In the genomic region with DNA sequence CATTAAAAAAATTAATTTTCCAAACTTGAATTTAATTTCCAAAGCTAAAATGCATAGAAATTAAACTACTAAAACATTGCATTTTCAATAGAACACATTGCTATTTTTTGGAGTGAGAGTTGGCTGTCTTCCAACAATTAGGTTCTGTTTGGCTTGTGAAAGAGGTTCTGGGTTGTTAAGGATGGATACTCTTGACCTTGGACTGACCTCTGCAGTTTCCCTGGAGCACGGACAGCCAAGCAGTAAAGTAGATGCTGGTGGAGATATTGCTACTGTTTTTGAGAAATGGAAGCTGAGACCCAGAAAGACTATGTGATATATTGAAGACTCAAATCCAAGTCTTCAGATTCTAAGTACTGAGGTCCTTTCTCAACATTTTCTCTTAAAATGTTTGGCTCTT, we compare ENCODE assay signal across 21 cellular contexts.
DNase-seq lines count a peak whose midpoint lies in the region; ATAC-seq, FAIRE-seq and TF ChIP-seq lines count a peak whose summit lies in the region.
"Had no signal": no experiment of that assay in that cellular context is flagged by ENCODE, and none has a peak within 500 bp of the region (broad histone marks: within the 10 kb centered on the region; RNA-seq: fewer than 3 reads in every experiment).

No MANE protein-coding gene starts in this region.

- H2AFZ ChIP-seq in K562 (ENCODE audit: low read depth, low read length), result peak overlapping the region; percentile 59

- H3K4me1 ChIP-seq in K562 (replicated peaks in 1 of 2; ENCODE audit: control insufficient read depth in 2 of 2, insufficient read depth in 2 of 2, low read length in 2 of 2) (peaks cover 14 to 39% of the 10 kb centered on the region in 2 experiments), BE2C (no peaks in the 10 kb centered on the region; the same call in 1 of the 2 replicates)

- peaks cover 8% of the 10 kb centered on the region; the same call in 1 of the 2 replicates for H3K9me3 ChIP-seq in K562 (replicated peaks; ENCODE audit: control insufficient read depth, insufficient read depth, low read depth, low read length)
- H3K9me3 ChIP-seq in BE2C, result no peaks in the 10 kb centered on the region

- DNase-seq in NCI-H345 (lab: John Stamatoyannopoulos, UW) (peak; percentile 32), NCI-H345 treated with DMSO at 0.1 percent for 48 hours (lab: John Stamatoyannopoulos, UW; ENCODE audit: unreplicated experiment) (no peak), DMS79 (lab: John Stamatoyannopoulos, UW) (peak; percentile 17), DMS79 treated with DMSO at 0.1 percent for 48 hours (lab: John Stamatoyannopoulos, UW) (peak; percentile 27), K562 (ENCODE audit: extremely low read depth in 1 of 4, low spot score in 3 of 4) (peak in 1 of 4 experiments; percentile 54), COR-L47 (lab: John Stamatoyannopoulos, UW) (no peak), BE2C (no peak)
- no peak for DNase-seq in activated CD4-positive, alpha-beta T cell treated with anti-CD3 and anti-CD28 coated beads, Interleukin-2, amount 50 U/mL, for 1 hour
- DNase-seq: ACHN; CD4-positive, alpha-beta T cell; DMS153; DND-41; EL; GOT3; HFFc6; IMR-90 had no signal

- peak; percentile 70 for FAIRE-seq in K562 (lab: Jason Lieb, UNC)
- FAIRE-seq: A204.1, GM12878, HTR-8/SVneo had no signal

- no peak for ATAC-seq in K562
- ATAC-seq: GM12878, HCT116 had no signal

- H3K36me3 ChIP-seq in K562 (ENCODE audit: control insufficient read depth, insufficient read depth, low read length), result no peaks in the 10 kb centered on the region; the same call in 2 of the 3 replicates
- H3K36me3 ChIP-seq in BE2C, result no peaks in the 10 kb centered on the region

- 0% methylated on average over 1 of the region's 1 CpG for WGBS in K562 (ENCODE audit: insufficient coverage, low coverage, missing lambda C conversion rate)

- in situ Hi-C loops in K562 (cut with MboI), result no loop called here

- H4K20me1 ChIP-seq in K562 (replicated peaks; ENCODE audit: control insufficient read depth, insufficient read depth, low read length), result no peaks in the 10 kb centered on the region

- no TSS peak for BruUV-seq in K562 (replicated peaks; lab: Mats Ljungman, UMichigan)

- H3K27me3 ChIP-seq in K562 (ENCODE audit: control insufficient read depth in 2 of 2, insufficient read depth in 2 of 2, low read length in 2 of 2), result no peaks in the 10 kb centered on the region
- no peaks in the 10 kb centered on the region for H3K27me3 ChIP-seq in BE2C

- H3K79me2 ChIP-seq in K562 (ENCODE audit: control insufficient read depth, insufficient read depth, low read length), result peaks cover 20% of the 10 kb centered on the region; the same call in 2 of the 3 replicates

- no peak for TF ChIP-seq POLR2A in K562 (conservative IDR thresholded peaks at IDR 0.05)

- CTCF ChIA-PET in K562 (lab: Yijun Ruan, JAX; ENCODE audit: low intra/inter-chr PET ratio), result no interaction called here

- peak overlapping the region; percentile 37; the same call in 2 of the 3 replicates for H3K27ac ChIP-seq in K562 (ENCODE audit: extremely low read depth, low read depth, low read length)
- H3K27ac ChIP-seq: C4-2B had no signal

- no peak overlapping the region; a peak in 1 of 4 replicates for H3K9ac ChIP-seq in K562 (ENCODE audit: insufficient read depth in 1 of 2, low read depth in 2 of 2, low read length in 2 of 2)

- TF ChIP-seq CTCF in K562 (IDR thresholded peaks at IDR 0.05 in 2 of 3, conservative IDR thresholded peaks at IDR 0.05 in 1 of 3; ENCODE audit: insufficient read depth in 2 of 3, low read depth in 1 of 3, low read length in 3 of 3) (no peak), BE2C (IDR thresholded peaks at IDR 0.05; ENCODE audit: low read depth, low read length) (no peak)

- TF ChIP-seq EP300 in K562 (IDR thresholded peaks at IDR 0.05; ENCODE audit: low read length), result no peak

- H3K4me2 ChIP-seq in K562 (ENCODE audit: insufficient read depth, low read length), result peak overlapping the region; percentile 64; the same call in 1 of the 2 replicates

- no peak for TF ChIP-seq RAD21 in K562 (CRISPR knock-in tag; conservative IDR thresholded peaks at IDR 0.05 in 1 of 2, IDR thresholded peaks at IDR 0.05 in 1 of 2)

- H3K4me3 ChIP-seq in K562, result no peak overlapping the region
- no peak overlapping the region for H3K4me3 ChIP-seq in BE2C (ENCODE audit: low read depth, low read length)
- H3K4me3 ChIP-seq: GM12878 had no signal

- intact Hi-C loops in K562 (cut with micrococcal nuclease), result no loop called here

- POLR2A ChIA-PET in K562 (lab: Yijun Ruan, JAX), result interaction anchor here (0.8 to 3.4 kb wide), 5 partner anchors 10 to 44 kb away, joined by 3 to 15 read pairs (median 4); no protein-coding TSS in a partner anchor

- no peaks in the 10 kb centered on the region for H3K9me1 ChIP-seq in K562 (ENCODE audit: control insufficient read depth, insufficient read depth, low read length)

TF ChIP-seq in K562, 482 proteins besides CTCF, POLR2A, EP300 and RAD21:
- TF ChIP-seq ESRRA (IDR thresholded peaks at IDR 0.05; ENCODE audit: borderline replicate concordance, low read depth) (peak; percentile 96), ZNF644 (tag; IDR thresholded peaks at IDR 0.05; ENCODE audit: low read depth) (no peak), NFIC (IDR thresholded peaks at IDR 0.05) (peak; percentile 89)

Comparison
In these comparisons a context has a peak if more than half of its experiments do, and no peak if none do; other contexts are left out.
1. DNase-seq: peak in NCI-H345 (single experiment), DMS79 (single experiment) and DMS79 treated with DMSO at 0.1 percent for 48 hours (single experiment); none in NCI-H345 treated with DMSO at 0.1 percent for 48 hours (single experiment), COR-L47 (single experiment), BE2C (single experiment) and activated CD4-positive, alpha-beta T cell treated with anti-CD3 and anti-CD28 coated beads, Interleukin-2, amount 50 U/mL, for 1 hour (single experiment).